In the genomic region with DNA sequence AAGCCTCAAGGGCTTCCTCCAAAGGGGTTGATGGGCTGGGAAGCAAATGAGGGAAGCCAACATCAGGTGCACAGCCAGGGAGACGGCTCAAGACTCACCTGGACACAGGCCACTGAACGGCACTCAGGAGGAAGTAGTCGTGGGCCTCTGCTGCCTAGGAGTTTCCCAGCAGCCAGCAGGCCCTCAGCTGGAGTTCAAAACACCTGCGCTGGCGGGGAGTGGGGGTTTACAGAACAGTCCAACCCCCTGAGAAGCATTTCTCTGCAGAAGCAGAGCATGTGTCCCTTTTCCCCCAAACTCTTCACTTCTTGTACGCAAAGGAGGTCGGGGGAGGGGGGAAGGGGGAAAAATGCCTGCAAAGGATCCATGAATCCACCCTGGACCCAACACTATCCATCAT, we compare ENCODE assay signal across 8 cellular contexts. TPM values are rescaled to one million over a fixed set of nuclear protein-coding genes. Genes with fewer than 3 reads are reported as not detected.
A peak's percentile ranks its signal among the peaks of the same experiment; 100 is the strongest.
DNase-seq lines count a peak whose midpoint lies in the region; ATAC-seq, FAIRE-seq and TF ChIP-seq lines count a peak whose summit lies in the region.

No MANE protein-coding gene starts in this region.

- peak overlapping the region; percentile 86 for H2AFZ ChIP-seq in K562 (ENCODE audit: low read depth, low read length)

- ATAC-seq in K562 (peak; percentile 4; the same call in 1 of the 3 replicates), foreskin keratinocyte (no peak)

- peaks cover 51% of the 10 kb centered on the region for H3K79me2 ChIP-seq in K562 (ENCODE audit: control insufficient read depth, insufficient read depth, low read length)

- no peaks in the 10 kb centered on the region for H4K20me1 ChIP-seq in K562 (replicated peaks; ENCODE audit: control insufficient read depth, insufficient read depth, low read length)

- no TSS peak for BruUV-seq in K562 (replicated peaks; lab: Mats Ljungman, UMichigan)

- TF ChIP-seq CTCF in K562 (IDR thresholded peaks at IDR 0.05 in 2 of 3, conservative IDR thresholded peaks at IDR 0.05 in 1 of 3; ENCODE audit: insufficient read depth in 2 of 3, low read depth in 1 of 3, low read length in 3 of 3) (no peak), nephron (IDR thresholded peaks at IDR 0.05; ENCODE audit: unreplicated experiment in 3 of 3) (no peak), foreskin keratinocyte (conservative IDR thresholded peaks at IDR 0.05) (no peak)

- H3K9ac ChIP-seq in K562 (ENCODE audit: insufficient read depth in 1 of 2, low read depth in 2 of 2, low read length in 2 of 2), result peak overlapping the region; percentile 80 to 84

- no peaks in the 10 kb centered on the region for H3K27me3 ChIP-seq in CD4-positive, alpha-beta memory T cell (ENCODE audit: insufficient read depth, low read length)
- H3K27me3 ChIP-seq in K562 (ENCODE audit: control insufficient read depth in 2 of 2, insufficient read depth in 2 of 2, low read length in 2 of 2) (peaks cover 0 to 2% of the 10 kb centered on the region in 2 experiments; a peak in 3 of 5 replicates), foreskin keratinocyte (peaks cover 11% of the 10 kb centered on the region)

- no peaks in the 10 kb centered on the region for H3K36me3 ChIP-seq in CD4-positive, alpha-beta memory T cell (ENCODE audit: insufficient read depth, low read length)
- peaks cover 7% of the 10 kb centered on the region; the same call in 1 of the 3 replicates for H3K36me3 ChIP-seq in K562 (ENCODE audit: control insufficient read depth, insufficient read depth, low read length)

- H3K4me1 Mint-ChIP-seq in CD4-positive, alpha-beta memory T cell, result peaks cover 12 to 48% (median 33%) of the 10 kb centered on the region in 4 donors
- peaks cover 40% of the 10 kb centered on the region for H3K4me1 Mint-ChIP-seq in nephron

- peaks cover 22% of the 10 kb centered on the region for H3K4me1 ChIP-seq in CD4-positive, alpha-beta memory T cell (ENCODE audit: insufficient read depth, low read length)
- H3K4me1 ChIP-seq in K562 (replicated peaks in 1 of 2; ENCODE audit: control insufficient read depth in 2 of 2, insufficient read depth in 2 of 2, low read length in 2 of 2) (peaks cover 23 to 24% of the 10 kb centered on the region in 2 experiments; a peak in 3 of 5 replicates), foreskin keratinocyte (peaks cover 15% of the 10 kb centered on the region)

- no peak overlapping the region for H3K4me3 ChIP-seq in CD4-positive, alpha-beta memory T cell (ENCODE audit: low read length in 2 of 2)
- peak overlapping the region; percentile 60 for H3K4me3 ChIP-seq in K562

- TF ChIP-seq POLR2A in K562 (conservative IDR thresholded peaks at IDR 0.05), result no peak

- no peaks in the 10 kb centered on the region for H3K9me3 Mint-ChIP-seq in CD4-positive, alpha-beta memory T cell
- H3K9me3 Mint-ChIP-seq in nephron, result no peaks in the 10 kb centered on the region

- POLR2A ChIA-PET in CD4-positive, alpha-beta memory T cell (lab: Charles Lee; ENCODE audit: partially characterized antibody), result interaction anchor here (1.0 to 1.2 kb wide), 2 partner anchors 140 to 178 kb away, joined by 3 read pairs; no protein-coding TSS in a partner anchor
- POLR2A ChIA-PET in K562 (lab: Yijun Ruan, JAX), result interaction anchor here (0.6 to 1.8 kb wide), 4 partner anchors 8 to 110 kb away, joined by 3 to 6 read pairs (median 4); partner anchors contain the start of gene ATP6V1G1

- TF ChIP-seq EP300 in K562 (IDR thresholded peaks at IDR 0.05; ENCODE audit: low read length), result no peak

- H3K4me2 ChIP-seq in K562 (ENCODE audit: insufficient read depth, low read length), result peak overlapping the region; percentile 85

- in situ Hi-C loops in K562 (cut with MboI), result no loop called here

- CTCF ChIA-PET in CD4-positive, alpha-beta memory T cell (lab: Charles Lee; ENCODE audit: partially characterized antibody), result interaction anchor here (1.6 to 3.7 kb wide), 4 partner anchors 15 to 151 kb away, joined by 3 to 23 read pairs (median 19); no protein-coding TSS in a partner anchor
- CTCF ChIA-PET in K562 (lab: Yijun Ruan, JAX; ENCODE audit: low intra/inter-chr PET ratio), result no interaction called here

- peak overlapping the region; percentile 23 to 80 (median 73) for H3K4me3 Mint-ChIP-seq in CD4-positive, alpha-beta memory T cell
- peak overlapping the region; percentile 69 to 80 (median 73) for H3K4me3 Mint-ChIP-seq in nephron

- FAIRE-seq in K562 (lab: Jason Lieb, UNC), result no peak

- H3K27me3 Mint-ChIP-seq in CD4-positive, alpha-beta memory T cell, result peaks cover 2 to 6% of the 10 kb centered on the region in 2 donors
- H3K27me3 Mint-ChIP-seq in nephron (ENCODE audit: low read depth), result peaks cover 32% of the 10 kb centered on the region

- H3K9me3 ChIP-seq in CD4-positive, alpha-beta memory T cell (ENCODE audit: control insufficient read depth in 1 of 2, low read length in 2 of 2), result no peaks in the 10 kb centered on the region
- H3K9me3 ChIP-seq in K562 (replicated peaks; ENCODE audit: control insufficient read depth, insufficient read depth, low read depth, low read length), result no peaks in the 10 kb centered on the region

- no peak overlapping the region for H3K27ac ChIP-seq in CD4-positive, alpha-beta memory T cell (ENCODE audit: low read depth, low read length)
- H3K27ac ChIP-seq in K562 (ENCODE audit: extremely low read depth, low read depth, low read length), result peak overlapping the region; percentile 91; the same call in 2 of the 3 replicates
- no peak overlapping the region for H3K27ac ChIP-seq in foreskin keratinocyte

- intact Hi-C loops in CD4-positive, alpha-beta memory T cell (cut with micrococcal nuclease), result loop anchor here (10.0 kb wide), 1 partner anchor 168 kb away; no protein-coding TSS in a partner anchor
- intact Hi-C loops in K562 (cut with micrococcal nuclease), result loop anchor here (2.0 to 5.0 kb wide), 3 partner anchors 106 to 166 kb away; no protein-coding TSS in a partner anchor

- TF ChIP-seq RAD21 in K562 (CRISPR knock-in tag; conservative IDR thresholded peaks at IDR 0.05 in 1 of 2, IDR thresholded peaks at IDR 0.05 in 1 of 2), result no peak

- H3K36me3 Mint-ChIP-seq in CD4-positive, alpha-beta memory T cell, result no peaks in the 10 kb centered on the region
- H3K36me3 Mint-ChIP-seq in nephron (ENCODE audit: low read depth), result no peaks in the 10 kb centered on the region

- no peaks in the 10 kb centered on the region for H3K9me1 ChIP-seq in K562 (ENCODE audit: control insufficient read depth, insufficient read depth, low read length)

- no peak for DNase-seq in CD4-positive, alpha-beta memory T cell
- DNase-seq in NCI-H146 (lab: John Stamatoyannopoulos, UW), result peak; percentile 48
- no peak for DNase-seq in K562 (ENCODE audit: extremely low read depth in 1 of 4, low spot score in 3 of 4)
- no peak for DNase-seq in HT-29 (ENCODE audit: low spot score)
- no peak for DNase-seq in foreskin keratinocyte
- DNase-seq in activated CD4-positive, CD25-positive, alpha-beta regulatory T cell treated with anti-CD3 and anti-CD28 coated beads, Interleukin-2, amount 50 U/mL, for 72 hours, result no peak
- no peak for DNase-seq in mucosa of gallbladder (ENCODE audit: low spot score)

- peak overlapping the region in 6 of 7 donors; percentile 67 to 90 (median 86) for H3K27ac Mint-ChIP-seq in CD4-positive, alpha-beta memory T cell
- H3K27ac Mint-ChIP-seq in nephron, result peak overlapping the region; percentile 71 to 83 (median 72)

- 6% methylated on average over 5 of the region's 7 CpGs for WGBS in K562 (ENCODE audit: insufficient coverage, low coverage, missing lambda C conversion rate)

TF ChIP-seq in K562, 482 proteins besides CTCF, POLR2A, EP300 and RAD21 (continues in another document):
- no peak for TF ChIP-seq TEAD4 (IDR thresholded peaks at IDR 0.05; ENCODE audit: low read length)
- TF ChIP-seq TEAD4 (CRISPR knock-in tag; IDR thresholded peaks at IDR 0.05; ENCODE audit: borderline replicate concordance), result no peak
- 0 out of 4 replicates have a peak, but pooled peaks of 1 of the 2 experiments have one; percentile 14 for TF ChIP-seq HDAC1 (IDR thresholded peaks at IDR 0.05)
- no peak for TF ChIP-seq ILK (tag; IDR thresholded peaks at IDR 0.05; ENCODE audit: borderline replicate concordance, low read depth)

RNA-seq across cellular contexts. Expression of gene WHRN, which starts 2.3 kb away (rescaled TPM):
- total RNA-seq in CD4-positive, alpha-beta memory T cell, result 10 to 100 TPM in 1 of 2 experiments, 1 to 10 TPM in 1; 8.4 to 10.1 TPM
- polyA plus RNA-seq in CD4-positive, alpha-beta memory T cell, result 1 to 10 TPM in 1 of 2 donors, under 1 TPM in 1; 0.24 to 1.5 TPM
- total RNA-seq in K562 (2011; cell fraction: chromatin; rRNA removed; ENCODE audit: low replicate concordance), result 13.7 and 31.3 TPM in 2 replicates
- 20.9 and 25.0 TPM in 2 replicates for total RNA-seq in K562 (2011; cell fraction: nucleolus; rRNA removed)
- total RNA-seq in K562 (2011; cell fraction: nucleoplasm; rRNA removed), result 17.4 and 19.4 TPM in 2 replicates
- total RNA-seq in K562 (2014; rRNA removed) (9.0 and 10.1 TPM in 2 replicates), K562 (2014; rRNA removed; fragmentation: Illumina TruSeq; extraction: Trizol) (1.1 and 2.0 TPM in 2 replicates), K562 (2015; rRNA removed; fragmentation: Illumina TruSeq; extraction: Trizol) (3.0 and 3.5 TPM in 2 replicates), K562 (2021) (14.1 and 17.1 TPM in 2 replicates), foreskin keratinocyte (2.8 and 3.4 TPM in 2 replicates), mucosa of gallbladder (9.2 TPM)
- polyA plus RNA-seq in K562 (2011; rRNA removed) (3.0 and 5.3 TPM in 2 replicates), K562 (2014; fragmentation: Illumina TruSeq; extraction: Trizol) (5.1 and 6.2 TPM in 2 replicates), K562 (2014; fragmentation: Nextera tagmentation; extraction: Ambion mirVana) (under 1 TPM; 0.31 TPM), K562 (2014; rRNA removed) (10.4 and 10.5 TPM in 2 replicates), foreskin keratinocyte (2.0 and 2.6 TPM in 2 replicates)
- 3.4 and 4.9 TPM in 2 replicates for polyA plus RNA-seq in K562 (2011; cell fraction: cytosol; rRNA removed)
- polyA plus RNA-seq in K562 (2011; cell fraction: nucleus; rRNA removed), result 39.6 and 62.6 TPM in 2 replicates
- 10.1 and 16.2 TPM in 2 replicates for polyA plus RNA-seq in K562 (2012)
- 0.84 and 1.2 TPM in 2 replicates for polyA minus RNA-seq in K562 (2011; rRNA and poly(A)+ RNA removed)
- 3.1 and 3.9 TPM in 2 replicates for polyA minus RNA-seq in K562 (2011; cell fraction: cytosol; rRNA and poly(A)+ RNA removed)
- polyA minus RNA-seq in K562 (2011; cell fraction: nucleus; rRNA and poly(A)+ RNA removed), result 14.1 and 15.1 TPM in 2 replicates
- total RNA-seq in HT-29 (2014; rRNA removed; shearing (Covaris generic)), result 0.61 and 0.78 TPM in 2 replicates
